In the genomic region with DNA sequence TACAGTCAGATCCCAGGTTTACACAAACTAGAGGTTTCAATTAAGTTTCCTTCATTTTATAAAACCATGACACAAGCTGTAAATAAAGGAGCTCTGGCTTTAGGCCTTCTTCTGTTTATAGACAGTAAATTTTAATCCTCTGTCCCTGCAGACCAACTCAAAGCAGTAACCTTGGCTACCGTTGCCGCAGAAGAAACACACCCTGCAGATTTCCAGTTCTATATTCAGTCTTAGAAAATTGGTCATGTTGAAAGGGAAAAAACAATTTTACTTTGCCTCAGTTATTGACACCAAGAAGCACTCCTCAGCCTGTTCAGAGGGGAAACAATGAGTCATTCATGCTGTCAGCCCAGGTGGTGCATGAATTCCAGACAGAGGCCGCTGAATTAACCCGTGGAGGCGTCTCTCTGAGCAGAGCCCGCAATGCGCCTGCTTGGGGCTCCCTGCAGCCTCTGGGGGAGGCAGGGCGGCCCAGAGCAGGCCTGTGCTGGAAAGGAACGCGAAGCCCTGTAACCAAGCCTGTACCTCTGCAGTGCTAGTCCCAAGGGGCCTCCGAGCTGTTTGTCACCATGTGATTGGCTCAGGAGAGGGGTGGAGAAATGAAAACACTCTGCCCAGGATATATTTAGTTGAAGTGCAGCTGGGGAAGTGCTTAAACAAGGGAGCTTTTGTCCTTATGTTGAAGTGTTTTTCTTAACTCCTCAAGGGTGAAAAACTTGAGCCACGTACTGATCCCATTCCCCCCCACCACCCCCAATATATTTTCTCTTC, we compare ENCODE assay signal across 1 cellular context.
TF ChIP-seq lines count a peak whose summit lies in the region.

No MANE protein-coding gene starts in this region.

TF ChIP-seq in K562, 482 proteins besides CTCF, POLR2A, EP300 and RAD21 (continued from another document and continues in another):
- TF ChIP-seq, protein P1, sequence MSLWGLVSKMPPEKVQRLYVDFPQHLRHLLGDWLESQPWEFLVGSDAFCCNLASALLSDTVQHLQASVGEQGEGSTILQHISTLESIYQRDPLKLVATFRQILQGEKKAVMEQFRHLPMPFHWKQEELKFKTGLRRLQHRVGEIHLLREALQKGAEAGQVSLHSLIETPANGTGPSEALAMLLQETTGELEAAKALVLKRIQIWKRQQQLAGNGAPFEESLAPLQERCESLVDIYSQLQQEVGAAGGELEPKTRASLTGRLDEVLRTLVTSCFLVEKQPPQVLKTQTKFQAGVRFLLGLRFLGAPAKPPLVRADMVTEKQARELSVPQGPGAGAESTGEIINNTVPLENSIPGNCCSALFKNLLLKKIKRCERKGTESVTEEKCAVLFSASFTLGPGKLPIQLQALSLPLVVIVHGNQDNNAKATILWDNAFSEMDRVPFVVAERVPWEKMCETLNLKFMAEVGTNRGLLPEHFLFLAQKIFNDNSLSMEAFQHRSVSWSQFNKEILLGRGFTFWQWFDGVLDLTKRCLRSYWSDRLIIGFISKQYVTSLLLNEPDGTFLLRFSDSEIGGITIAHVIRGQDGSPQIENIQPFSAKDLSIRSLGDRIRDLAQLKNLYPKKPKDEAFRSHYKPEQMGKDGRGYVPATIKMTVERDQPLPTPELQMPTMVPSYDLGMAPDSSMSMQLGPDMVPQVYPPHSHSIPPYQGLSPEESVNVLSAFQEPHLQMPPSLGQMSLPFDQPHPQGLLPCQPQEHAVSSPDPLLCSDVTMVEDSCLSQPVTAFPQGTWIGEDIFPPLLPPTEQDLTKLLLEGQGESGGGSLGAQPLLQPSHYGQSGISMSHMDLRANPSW (CRISPR knock-in tag; IDR thresholded peaks at IDR 0.05), result 0 out of 2 replicates have a peak, but pooled peaks have one; percentile 59
- no peak; the same call in 1 of the 2 replicates for TF ChIP-seq TEAD2 (tag; IDR thresholded peaks at IDR 0.05)
- TF ChIP-seq, protein P2, sequence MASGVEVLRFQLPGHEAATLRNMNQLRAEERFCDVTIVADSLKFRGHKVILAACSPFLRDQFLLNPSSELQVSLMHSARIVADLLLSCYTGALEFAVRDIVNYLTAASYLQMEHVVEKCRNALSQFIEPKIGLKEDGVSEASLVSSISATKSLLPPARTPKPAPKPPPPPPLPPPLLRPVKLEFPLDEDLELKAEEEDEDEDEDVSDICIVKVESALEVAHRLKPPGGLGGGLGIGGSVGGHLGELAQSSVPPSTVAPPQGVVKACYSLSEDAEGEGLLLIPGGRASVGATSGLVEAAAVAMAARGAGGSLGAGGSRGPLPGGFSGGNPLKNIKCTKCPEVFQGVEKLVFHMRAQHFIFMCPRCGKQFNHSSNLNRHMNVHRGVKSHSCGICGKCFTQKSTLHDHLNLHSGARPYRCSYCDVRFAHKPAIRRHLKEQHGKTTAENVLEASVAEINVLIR (CRISPR knock-in tag; IDR thresholded peaks at IDR 0.05), result no peak
- no peak for TF ChIP-seq TAL1 (IDR thresholded peaks at IDR 0.05)
- no peak for TF ChIP-seq ZNF263 (CRISPR knock-in tag; IDR thresholded peaks at IDR 0.05; ENCODE audit: borderline replicate concordance)
- TF ChIP-seq, protein P3, sequence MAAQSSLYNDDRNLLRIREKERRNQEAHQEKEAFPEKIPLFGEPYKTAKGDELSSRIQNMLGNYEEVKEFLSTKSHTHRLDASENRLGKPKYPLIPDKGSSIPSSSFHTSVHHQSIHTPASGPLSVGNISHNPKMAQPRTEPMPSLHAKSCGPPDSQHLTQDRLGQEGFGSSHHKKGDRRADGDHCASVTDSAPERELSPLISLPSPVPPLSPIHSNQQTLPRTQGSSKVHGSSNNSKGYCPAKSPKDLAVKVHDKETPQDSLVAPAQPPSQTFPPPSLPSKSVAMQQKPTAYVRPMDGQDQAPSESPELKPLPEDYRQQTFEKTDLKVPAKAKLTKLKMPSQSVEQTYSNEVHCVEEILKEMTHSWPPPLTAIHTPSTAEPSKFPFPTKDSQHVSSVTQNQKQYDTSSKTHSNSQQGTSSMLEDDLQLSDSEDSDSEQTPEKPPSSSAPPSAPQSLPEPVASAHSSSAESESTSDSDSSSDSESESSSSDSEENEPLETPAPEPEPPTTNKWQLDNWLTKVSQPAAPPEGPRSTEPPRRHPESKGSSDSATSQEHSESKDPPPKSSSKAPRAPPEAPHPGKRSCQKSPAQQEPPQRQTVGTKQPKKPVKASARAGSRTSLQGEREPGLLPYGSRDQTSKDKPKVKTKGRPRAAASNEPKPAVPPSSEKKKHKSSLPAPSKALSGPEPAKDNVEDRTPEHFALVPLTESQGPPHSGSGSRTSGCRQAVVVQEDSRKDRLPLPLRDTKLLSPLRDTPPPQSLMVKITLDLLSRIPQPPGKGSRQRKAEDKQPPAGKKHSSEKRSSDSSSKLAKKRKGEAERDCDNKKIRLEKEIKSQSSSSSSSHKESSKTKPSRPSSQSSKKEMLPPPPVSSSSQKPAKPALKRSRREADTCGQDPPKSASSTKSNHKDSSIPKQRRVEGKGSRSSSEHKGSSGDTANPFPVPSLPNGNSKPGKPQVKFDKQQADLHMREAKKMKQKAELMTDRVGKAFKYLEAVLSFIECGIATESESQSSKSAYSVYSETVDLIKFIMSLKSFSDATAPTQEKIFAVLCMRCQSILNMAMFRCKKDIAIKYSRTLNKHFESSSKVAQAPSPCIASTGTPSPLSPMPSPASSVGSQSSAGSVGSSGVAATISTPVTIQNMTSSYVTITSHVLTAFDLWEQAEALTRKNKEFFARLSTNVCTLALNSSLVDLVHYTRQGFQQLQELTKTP (IDR thresholded peaks at IDR 0.05; ENCODE audit: low read depth in 1 of 2, partially characterized antibody in 2 of 2), result no peak
- TF ChIP-seq, protein P4, sequence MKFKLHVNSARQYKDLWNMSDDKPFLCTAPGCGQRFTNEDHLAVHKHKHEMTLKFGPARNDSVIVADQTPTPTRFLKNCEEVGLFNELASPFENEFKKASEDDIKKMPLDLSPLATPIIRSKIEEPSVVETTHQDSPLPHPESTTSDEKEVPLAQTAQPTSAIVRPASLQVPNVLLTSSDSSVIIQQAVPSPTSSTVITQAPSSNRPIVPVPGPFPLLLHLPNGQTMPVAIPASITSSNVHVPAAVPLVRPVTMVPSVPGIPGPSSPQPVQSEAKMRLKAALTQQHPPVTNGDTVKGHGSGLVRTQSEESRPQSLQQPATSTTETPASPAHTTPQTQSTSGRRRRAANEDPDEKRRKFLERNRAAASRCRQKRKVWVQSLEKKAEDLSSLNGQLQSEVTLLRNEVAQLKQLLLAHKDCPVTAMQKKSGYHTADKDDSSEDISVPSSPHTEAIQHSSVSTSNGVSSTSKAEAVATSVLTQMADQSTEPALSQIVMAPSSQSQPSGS (CRISPR knock-in tag; IDR thresholded peaks at IDR 0.05), result no peak
- no peak for TF ChIP-seq ZFP30 (CRISPR knock-in tag; IDR thresholded peaks at IDR 0.05; ENCODE audit: borderline replicate concordance)
- TF ChIP-seq, protein P5, sequence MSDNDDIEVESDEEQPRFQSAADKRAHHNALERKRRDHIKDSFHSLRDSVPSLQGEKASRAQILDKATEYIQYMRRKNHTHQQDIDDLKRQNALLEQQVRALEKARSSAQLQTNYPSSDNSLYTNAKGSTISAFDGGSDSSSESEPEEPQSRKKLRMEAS (CRISPR knock-in tag; IDR thresholded peaks at IDR 0.05), result no peak
- TF ChIP-seq ZNF584 (CRISPR knock-in tag; IDR thresholded peaks at IDR 0.05; ENCODE audit: low read depth), result no peak
- no peak for TF ChIP-seq PHB (CRISPR knock-in tag; IDR thresholded peaks at IDR 0.05)
- TF ChIP-seq, protein P6, sequence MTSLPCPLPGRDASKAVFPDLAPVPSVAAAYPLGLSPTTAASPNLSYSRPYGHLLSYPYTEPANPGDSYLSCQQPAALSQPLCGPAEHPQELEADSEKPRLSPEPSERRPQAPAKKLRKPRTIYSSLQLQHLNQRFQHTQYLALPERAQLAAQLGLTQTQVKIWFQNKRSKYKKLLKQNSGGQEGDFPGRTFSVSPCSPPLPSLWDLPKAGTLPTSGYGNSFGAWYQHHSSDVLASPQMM (CRISPR knock-in tag; IDR thresholded peaks at IDR 0.05), result no peak
- TF ChIP-seq, protein P7, sequence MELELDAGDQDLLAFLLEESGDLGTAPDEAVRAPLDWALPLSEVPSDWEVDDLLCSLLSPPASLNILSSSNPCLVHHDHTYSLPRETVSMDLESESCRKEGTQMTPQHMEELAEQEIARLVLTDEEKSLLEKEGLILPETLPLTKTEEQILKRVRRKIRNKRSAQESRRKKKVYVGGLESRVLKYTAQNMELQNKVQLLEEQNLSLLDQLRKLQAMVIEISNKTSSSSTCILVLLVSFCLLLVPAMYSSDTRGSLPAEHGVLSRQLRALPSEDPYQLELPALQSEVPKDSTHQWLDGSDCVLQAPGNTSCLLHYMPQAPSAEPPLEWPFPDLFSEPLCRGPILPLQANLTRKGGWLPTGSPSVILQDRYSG (tag; conservative IDR thresholded peaks at IDR 0.05; ENCODE audit: low read depth), result 0 out of 2 replicates have a peak, but pooled peaks have one; percentile 18
- TF ChIP-seq, protein P8, sequence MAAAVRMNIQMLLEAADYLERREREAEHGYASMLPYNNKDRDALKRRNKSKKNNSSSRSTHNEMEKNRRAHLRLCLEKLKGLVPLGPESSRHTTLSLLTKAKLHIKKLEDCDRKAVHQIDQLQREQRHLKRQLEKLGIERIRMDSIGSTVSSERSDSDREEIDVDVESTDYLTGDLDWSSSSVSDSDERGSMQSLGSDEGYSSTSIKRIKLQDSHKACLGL (CRISPR knock-in tag; IDR thresholded peaks at IDR 0.05; ENCODE audit: borderline replicate concordance, poor library complexity, severe bottlenecking), result no peak
- no peak for TF ChIP-seq ZNF699 (CRISPR knock-in tag; IDR thresholded peaks at IDR 0.05; ENCODE audit: insufficient replicate concordance)
- TF ChIP-seq MIER1 (IDR thresholded peaks at IDR 0.05; ENCODE audit: low read depth), result no peak
- TF ChIP-seq ZNF561 (CRISPR knock-in tag; conservative IDR thresholded peaks at IDR 0.05), result no peak
- TF ChIP-seq SREBF1 (IDR thresholded peaks at IDR 0.05; ENCODE audit: borderline replicate concordance, low read depth, low read length), result no peak
- no peak for TF ChIP-seq SMAD2 (IDR thresholded peaks at IDR 0.05; ENCODE audit: low read depth, low read length)
- TF ChIP-seq CCAR2 (IDR thresholded peaks at IDR 0.05; ENCODE audit: low read depth, low read length), result no peak
- TF ChIP-seq ATF7 (IDR thresholded peaks at IDR 0.05), result peak; percentile 90
- TF ChIP-seq TARDBP (IDR thresholded peaks at IDR 0.05), result no peak
- TF ChIP-seq SNIP1 (IDR thresholded peaks at IDR 0.05; ENCODE audit: low read depth), result no peak
- TF ChIP-seq E2F3 (CRISPR knock-in tag; IDR thresholded peaks at IDR 0.05), result no peak
- TF ChIP-seq, protein P9, sequence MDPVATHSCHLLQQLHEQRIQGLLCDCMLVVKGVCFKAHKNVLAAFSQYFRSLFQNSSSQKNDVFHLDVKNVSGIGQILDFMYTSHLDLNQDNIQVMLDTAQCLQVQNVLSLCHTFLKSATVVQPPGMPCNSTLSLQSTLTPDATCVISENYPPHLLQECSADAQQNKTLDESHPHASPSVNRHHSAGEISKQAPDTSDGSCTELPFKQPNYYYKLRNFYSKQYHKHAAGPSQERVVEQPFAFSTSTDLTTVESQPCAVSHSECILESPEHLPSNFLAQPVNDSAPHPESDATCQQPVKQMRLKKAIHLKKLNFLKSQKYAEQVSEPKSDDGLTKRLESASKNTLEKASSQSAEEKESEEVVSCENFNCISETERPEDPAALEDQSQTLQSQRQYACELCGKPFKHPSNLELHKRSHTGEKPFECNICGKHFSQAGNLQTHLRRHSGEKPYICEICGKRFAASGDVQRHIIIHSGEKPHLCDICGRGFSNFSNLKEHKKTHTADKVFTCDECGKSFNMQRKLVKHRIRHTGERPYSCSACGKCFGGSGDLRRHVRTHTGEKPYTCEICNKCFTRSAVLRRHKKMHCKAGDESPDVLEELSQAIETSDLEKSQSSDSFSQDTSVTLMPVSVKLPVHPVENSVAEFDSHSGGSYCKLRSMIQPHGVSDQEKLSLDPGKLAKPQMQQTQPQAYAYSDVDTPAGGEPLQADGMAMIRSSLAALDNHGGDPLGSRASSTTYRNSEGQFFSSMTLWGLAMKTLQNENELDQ (CRISPR knock-in tag; IDR thresholded peaks at IDR 0.05; ENCODE audit: borderline replicate concordance), result no peak
- no peak for TF ChIP-seq U2AF2 (optimal IDR thresholded peaks at IDR 0.05; ENCODE audit: low read depth, low read length)
- no peak; the same call in 1 of the 2 replicates for TF ChIP-seq ZNF668 (CRISPR knock-in tag; IDR thresholded peaks at IDR 0.05)
- peak; percentile 56; the same call in 1 of the 2 replicates for TF ChIP-seq RNF2 (IDR thresholded peaks at IDR 0.05)
- peak; percentile 59; the same call in 1 of the 2 replicates for TF ChIP-seq POLR2AphosphoS5 (IDR thresholded peaks at IDR 0.05; ENCODE audit: control insufficient read depth, insufficient read depth, low read depth, low read length)
- no peak for TF ChIP-seq THRAP3 (IDR thresholded peaks at IDR 0.05; ENCODE audit: borderline replicate concordance)
- TF ChIP-seq ZNF57 (CRISPR knock-in tag; IDR thresholded peaks at IDR 0.05), result no peak
- no peak for TF ChIP-seq PTBP1 (IDR thresholded peaks at IDR 0.05; ENCODE audit: low read depth, low read length)
- TF ChIP-seq ZNF239 (CRISPR knock-in tag; IDR thresholded peaks at IDR 0.05), result no peak
- TF ChIP-seq, protein P10, sequence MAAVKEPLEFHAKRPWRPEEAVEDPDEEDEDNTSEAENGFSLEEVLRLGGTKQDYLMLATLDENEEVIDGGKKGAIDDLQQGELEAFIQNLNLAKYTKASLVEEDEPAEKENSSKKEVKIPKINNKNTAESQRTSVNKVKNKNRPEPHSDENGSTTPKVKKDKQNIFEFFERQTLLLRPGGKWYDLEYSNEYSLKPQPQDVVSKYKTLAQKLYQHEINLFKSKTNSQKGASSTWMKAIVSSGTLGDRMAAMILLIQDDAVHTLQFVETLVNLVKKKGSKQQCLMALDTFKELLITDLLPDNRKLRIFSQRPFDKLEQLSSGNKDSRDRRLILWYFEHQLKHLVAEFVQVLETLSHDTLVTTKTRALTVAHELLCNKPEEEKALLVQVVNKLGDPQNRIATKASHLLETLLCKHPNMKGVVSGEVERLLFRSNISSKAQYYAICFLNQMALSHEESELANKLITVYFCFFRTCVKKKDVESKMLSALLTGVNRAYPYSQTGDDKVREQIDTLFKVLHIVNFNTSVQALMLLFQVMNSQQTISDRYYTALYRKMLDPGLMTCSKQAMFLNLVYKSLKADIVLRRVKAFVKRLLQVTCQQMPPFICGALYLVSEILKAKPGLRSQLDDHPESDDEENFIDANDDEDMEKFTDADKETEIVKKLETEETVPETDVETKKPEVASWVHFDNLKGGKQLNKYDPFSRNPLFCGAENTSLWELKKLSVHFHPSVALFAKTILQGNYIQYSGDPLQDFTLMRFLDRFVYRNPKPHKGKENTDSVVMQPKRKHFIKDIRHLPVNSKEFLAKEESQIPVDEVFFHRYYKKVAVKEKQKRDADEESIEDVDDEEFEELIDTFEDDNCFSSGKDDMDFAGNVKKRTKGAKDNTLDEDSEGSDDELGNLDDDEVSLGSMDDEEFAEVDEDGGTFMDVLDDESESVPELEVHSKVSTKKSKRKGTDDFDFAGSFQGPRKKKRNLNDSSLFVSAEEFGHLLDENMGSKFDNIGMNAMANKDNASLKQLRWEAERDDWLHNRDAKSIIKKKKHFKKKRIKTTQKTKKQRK (IDR thresholded peaks at IDR 0.05; ENCODE audit: borderline replicate concordance, low read depth, low read length), result no peak
- TF ChIP-seq ELF2 (CRISPR knock-in tag; IDR thresholded peaks at IDR 0.05), result no peak
- TF ChIP-seq CAMTA2 (CRISPR knock-in tag; conservative IDR thresholded peaks at IDR 0.05), result no peak
- TF ChIP-seq ZBTB8A (IDR thresholded peaks at IDR 0.05; ENCODE audit: partially characterized antibody), result no peak
- no peak for TF ChIP-seq PHF20 (IDR thresholded peaks at IDR 0.05; ENCODE audit: partially characterized antibody)
